1 cellular context compared by ENCODE assay signal in the genomic region with DNA sequence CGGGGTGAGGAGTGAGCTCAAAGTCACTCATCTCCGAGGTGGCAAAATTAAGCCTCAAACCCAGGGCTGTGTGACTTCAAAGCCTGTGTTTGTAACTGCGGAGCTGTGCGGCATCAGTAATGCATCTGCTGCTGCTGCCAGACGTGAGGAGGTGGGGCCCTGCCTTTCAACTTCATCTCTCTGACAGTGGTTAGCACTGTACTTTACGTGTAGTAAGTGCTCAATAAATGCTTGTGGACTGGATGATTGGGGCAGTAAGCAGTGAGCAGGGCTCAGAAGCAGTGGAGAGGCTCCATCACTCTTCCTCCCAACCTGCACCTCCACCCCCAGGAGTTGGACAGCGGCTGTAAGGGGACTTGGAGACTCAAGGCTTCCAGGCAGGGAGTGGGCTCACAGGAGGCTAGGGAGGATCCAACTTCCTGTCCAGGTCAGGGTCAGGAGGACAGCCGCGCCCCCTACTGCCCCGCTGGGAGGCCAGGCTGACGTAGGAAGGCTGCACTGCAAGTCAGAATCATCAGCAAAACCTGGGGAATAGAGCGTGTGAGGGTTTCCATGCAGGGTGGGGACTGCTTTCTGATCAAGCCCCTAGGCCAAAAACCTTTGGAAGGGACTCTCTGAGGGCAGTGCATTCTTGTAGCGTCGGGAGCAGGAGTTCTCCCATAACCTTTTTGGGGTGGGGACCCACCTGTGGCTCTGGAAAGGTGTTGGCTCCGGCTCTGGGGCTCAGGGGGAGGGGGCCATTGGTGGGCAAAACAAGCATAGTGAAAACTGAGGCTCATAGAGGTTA.
TF ChIP-seq lines count a peak whose summit lies in the region.

No MANE protein-coding gene starts in this region.

TF ChIP-seq in A549, 52 proteins besides CTCF, POLR2A, EP300 and RAD21 (continued from another document):
- TF ChIP-seq, protein P1, sequence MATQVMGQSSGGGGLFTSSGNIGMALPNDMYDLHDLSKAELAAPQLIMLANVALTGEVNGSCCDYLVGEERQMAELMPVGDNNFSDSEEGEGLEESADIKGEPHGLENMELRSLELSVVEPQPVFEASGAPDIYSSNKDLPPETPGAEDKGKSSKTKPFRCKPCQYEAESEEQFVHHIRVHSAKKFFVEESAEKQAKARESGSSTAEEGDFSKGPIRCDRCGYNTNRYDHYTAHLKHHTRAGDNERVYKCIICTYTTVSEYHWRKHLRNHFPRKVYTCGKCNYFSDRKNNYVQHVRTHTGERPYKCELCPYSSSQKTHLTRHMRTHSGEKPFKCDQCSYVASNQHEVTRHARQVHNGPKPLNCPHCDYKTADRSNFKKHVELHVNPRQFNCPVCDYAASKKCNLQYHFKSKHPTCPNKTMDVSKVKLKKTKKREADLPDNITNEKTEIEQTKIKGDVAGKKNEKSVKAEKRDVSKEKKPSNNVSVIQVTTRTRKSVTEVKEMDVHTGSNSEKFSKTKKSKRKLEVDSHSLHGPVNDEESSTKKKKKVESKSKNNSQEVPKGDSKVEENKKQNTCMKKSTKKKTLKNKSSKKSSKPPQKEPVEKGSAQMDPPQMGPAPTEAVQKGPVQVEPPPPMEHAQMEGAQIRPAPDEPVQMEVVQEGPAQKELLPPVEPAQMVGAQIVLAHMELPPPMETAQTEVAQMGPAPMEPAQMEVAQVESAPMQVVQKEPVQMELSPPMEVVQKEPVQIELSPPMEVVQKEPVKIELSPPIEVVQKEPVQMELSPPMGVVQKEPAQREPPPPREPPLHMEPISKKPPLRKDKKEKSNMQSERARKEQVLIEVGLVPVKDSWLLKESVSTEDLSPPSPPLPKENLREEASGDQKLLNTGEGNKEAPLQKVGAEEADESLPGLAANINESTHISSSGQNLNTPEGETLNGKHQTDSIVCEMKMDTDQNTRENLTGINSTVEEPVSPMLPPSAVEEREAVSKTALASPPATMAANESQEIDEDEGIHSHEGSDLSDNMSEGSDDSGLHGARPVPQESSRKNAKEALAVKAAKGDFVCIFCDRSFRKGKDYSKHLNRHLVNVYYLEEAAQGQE (IDR thresholded peaks at IDR 0.05): 0 out of 2 replicates have a peak, but pooled peaks have one; percentile 23
- TF ChIP-seq RNF2 (IDR thresholded peaks at IDR 0.05; ENCODE audit: borderline replicate concordance, low read depth): no peak
